In genomic region chr9:130106860-130107848, GRCh38 we compare ENCODE assay signal across 8 cellular contexts. TPM values are rescaled to one million over a fixed set of nuclear protein-coding genes. Genes with fewer than 3 reads are reported as not detected.
DNase-seq lines count a peak whose midpoint lies in the region; ATAC-seq and TF ChIP-seq lines count a peak whose summit lies in the region.

No MANE protein-coding gene starts in this region.

- ATAC-seq in right cardiac atrium (peak; percentile 58 to 77), HG03469 (IDR thresholded peaks at IDR 0.05; ENCODE audit: unreplicated experiment) (no peak), GM21360 (IDR thresholded peaks at IDR 0.05; ENCODE audit: unreplicated experiment) (no peak)

- DNase-seq in NCI-H1417 (lab: John Stamatoyannopoulos, UW), result peak; percentile 65 to 90 (median 66)
- DNase-seq in T-helper 22 cell (ENCODE audit: low read depth), result peak; percentile 61
- peak; percentile 86 to 95 (median 88) for DNase-seq in right cardiac atrium
- DNase-seq in retinal pigment epithelial cell (ENCODE audit: low read depth), result no peak

- no peaks in the 10 kb centered on the region for H3K27me3 ChIP-seq in right cardiac atrium (ENCODE audit: control insufficient read depth, insufficient read depth)

- H3K27ac ChIP-seq in angular gyrus (ENCODE audit: low read depth, low read length) (peak overlapping the region; percentile 62), right cardiac atrium (ENCODE audit: low read length) (no peak overlapping the region)

- H3K9me3 ChIP-seq in right cardiac atrium (ENCODE audit: control insufficient read depth, low read length), result no peaks in the 10 kb centered on the region

- intact Hi-C loops in right cardiac atrium (cut with DNase I), result loop anchor here (1.0 to 10.0 kb wide), 5 partner anchors 129 to 238 kb away; no protein-coding TSS in a partner anchor

- TF ChIP-seq CTCF in GM12872 (IDR thresholded peaks at IDR 0.05; ENCODE audit: insufficient read depth, low read depth, low read length) (peak; percentile 82), retinal pigment epithelial cell (conservative IDR thresholded peaks at IDR 0.05; ENCODE audit: low read depth, low read length) (peak; percentile 82)

- peaks cover 3% of the 10 kb centered on the region for H3K4me1 ChIP-seq in right cardiac atrium (ENCODE audit: control insufficient read depth, insufficient read depth, low read length)

- H3K4me3 ChIP-seq in right cardiac atrium (ENCODE audit: low read length) (no peak overlapping the region), retinal pigment epithelial cell (ENCODE audit: low read length) (no peak overlapping the region)

- WGBS in right cardiac atrium, result 41% methylated on average over 12 of the region's 12 CpGs

RNA-seq across cellular contexts. Expression of gene GPR107, which starts 53.4 kb away (rescaled TPM):
- 10 to 100 TPM; 23.2 to 29.5 (median 24.0) TPM for total RNA-seq in right cardiac atrium
- polyA plus RNA-seq in right cardiac atrium, result 13.1 TPM

Comparison
In these comparisons a context has a peak if more than half of its experiments do, and no peak if none do; other contexts are left out.
1. ATAC-seq: peak in right cardiac atrium (2 of 2); none in HG03469 (single experiment) and GM21360 (single experiment).